Comparison of ENCODE assay signal across 1 cellular context in the genomic region with DNA sequence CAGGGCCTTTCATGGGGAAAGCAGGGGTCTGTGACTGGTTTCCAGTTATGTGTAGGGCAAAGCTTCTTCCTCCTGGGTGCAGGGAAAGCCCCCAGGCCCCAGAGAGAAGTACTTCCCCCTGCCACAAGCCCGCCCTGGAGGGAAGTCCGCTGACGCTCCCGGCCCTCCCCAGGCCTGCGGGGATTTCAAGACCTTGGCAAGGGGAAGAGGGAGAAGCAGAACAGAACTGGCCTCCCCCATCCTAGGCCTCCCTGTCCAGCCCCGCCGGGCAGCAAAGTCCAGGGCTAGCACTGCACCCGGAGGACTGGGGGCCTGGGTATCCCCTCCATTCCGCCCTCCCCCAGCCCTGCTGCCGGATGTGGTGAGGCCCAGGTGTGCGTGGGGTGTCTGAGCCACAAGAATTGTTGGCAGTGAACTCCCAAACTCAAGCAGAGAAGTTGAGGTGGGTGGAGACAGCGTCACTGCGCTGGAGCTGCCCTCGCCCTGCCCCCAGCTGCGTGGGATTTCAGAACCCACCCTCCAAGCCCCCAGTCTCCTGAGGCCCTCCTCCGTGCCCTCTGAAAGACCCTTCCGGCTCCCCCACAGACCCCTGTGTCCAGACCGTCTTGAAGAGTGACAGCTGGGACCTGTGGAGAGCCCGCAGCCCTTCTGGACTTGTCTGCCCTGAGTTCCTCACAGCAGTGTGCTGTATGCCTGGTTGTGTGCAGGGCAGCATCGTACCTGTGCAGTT.
TF ChIP-seq lines count a peak whose summit lies in the region.

No MANE protein-coding gene starts in this region.

TF ChIP-seq in IMR-90, 13 proteins besides CTCF, POLR2A, EP300 and RAD21 (continued from another document):
- TF ChIP-seq RCOR1 (IDR thresholded peaks at IDR 0.05; ENCODE audit: insufficient replicate concordance, low read length), result no peak
TF ChIP-seq in IMR-90: peak in this region for 0.
